ENCODE assay signal across 8 cellular contexts in genomic region chr1:1115136-1115829, GRCh38. TPM values are rescaled to one million over a fixed set of nuclear protein-coding genes. Genes with fewer than 3 reads are reported as not detected.
DNase-seq lines count a peak whose midpoint lies in the region; ATAC-seq and TF ChIP-seq lines count a peak whose summit lies in the region.

No MANE protein-coding gene starts in this region.

- peak overlapping the region; percentile 79 for H3K9ac ChIP-seq in adipocyte (ENCODE audit: low read length)

- peaks cover 10% of the 10 kb centered on the region for H3K4me1 Mint-ChIP-seq in T-helper 1 cell treated with Interleukin-12 subunit alpha and Interleukin-12 subunit beta and Interleukin-4 antibody, amounts not matched to agents 30 μg/mL and 1 μg/mL, for 36 hours (ENCODE audit: low read depth)

- H3K27ac ChIP-seq in layer of hippocampus (ENCODE audit: low read depth, low read length), result peak overlapping the region; percentile 84
- peak overlapping the region; percentile 68 for H3K27ac ChIP-seq in suprapubic skin

- WGBS in suprapubic skin, result 3% methylated on average over 34 of the region's 45 CpGs

- H3K27me3 ChIP-seq in adipocyte (replicated peaks; ENCODE audit: control insufficient read depth, insufficient read depth, low read length) (peaks cover 24% of the 10 kb centered on the region), layer of hippocampus (ENCODE audit: control insufficient read depth, insufficient read depth, low read length) (no peaks in the 10 kb centered on the region), suprapubic skin (peaks cover 6% of the 10 kb centered on the region)

- TF ChIP-seq EP300 in suprapubic skin (IDR thresholded peaks at IDR 0.05), result no peak

- H3K9me3 ChIP-seq in adipocyte (ENCODE audit: control insufficient read depth, low read length) (no peaks in the 10 kb centered on the region), suprapubic skin (no peaks in the 10 kb centered on the region)

- peak overlapping the region; percentile 79 for H3K4me3 ChIP-seq in adipocyte (ENCODE audit: low read length)
- peak overlapping the region; percentile 92 for H3K4me3 ChIP-seq in suprapubic skin

- H3K4me1 ChIP-seq in adipocyte (ENCODE audit: control insufficient read depth, insufficient read depth, low read length) (peaks cover 3% of the 10 kb centered on the region), suprapubic skin (peaks cover 18% of the 10 kb centered on the region)

- no peak for TF ChIP-seq POLR2A in suprapubic skin (IDR thresholded peaks at IDR 0.05)

- H3K36me3 ChIP-seq in adipocyte (ENCODE audit: control insufficient read depth, insufficient read depth, low read length, severe bottlenecking) (no peaks in the 10 kb centered on the region), suprapubic skin (no peaks in the 10 kb centered on the region)

- peak overlapping the region; percentile 47 for H3K27ac Mint-ChIP-seq in T-helper 1 cell treated with Interleukin-12 subunit alpha and Interleukin-12 subunit beta and Interleukin-4 antibody, amounts not matched to agents 30 μg/mL and 1 μg/mL, for 36 hours

- TF ChIP-seq CTCF in suprapubic skin (IDR thresholded peaks at IDR 0.05), result no peak

- H3K4me3 Mint-ChIP-seq in T-helper 1 cell treated with Interleukin-12 subunit alpha and Interleukin-12 subunit beta and Interleukin-4 antibody, amounts not matched to agents 30 μg/mL and 1 μg/mL, for 36 hours, result peak overlapping the region; percentile 81

- ATAC-seq in HG03520 (IDR thresholded peaks at IDR 0.05; ENCODE audit: unreplicated experiment), result no peak

- DNase-seq in T-helper 1 cell, result no peak
- DNase-seq in adipocyte (ENCODE audit: low read depth), result peak; percentile 45
- peak in 1 of 2 donors; percentile 62 for DNase-seq in suprapubic skin (ENCODE audit: low spot score in 2 of 2)
- no peak for DNase-seq in HT-29 (ENCODE audit: low spot score)
- no peak for DNase-seq in NCI-H187 treated with DMSO at 0.1 percent for 48 hours (lab: John Stamatoyannopoulos, UW)

- H3K9me3 Mint-ChIP-seq in T-helper 1 cell treated with Interleukin-12 subunit alpha and Interleukin-12 subunit beta and Interleukin-4 antibody, amounts not matched to agents 30 μg/mL and 1 μg/mL, for 36 hours, result peaks cover 15% of the 10 kb centered on the region

- H3K36me3 Mint-ChIP-seq in T-helper 1 cell treated with Interleukin-12 subunit alpha and Interleukin-12 subunit beta and Interleukin-4 antibody, amounts not matched to agents 30 μg/mL and 1 μg/mL, for 36 hours (ENCODE audit: low read depth), result peaks cover 16% of the 10 kb centered on the region

- H3K27me3 Mint-ChIP-seq in T-helper 1 cell treated with Interleukin-12 subunit alpha and Interleukin-12 subunit beta and Interleukin-4 antibody, amounts not matched to agents 30 μg/mL and 1 μg/mL, for 36 hours (ENCODE audit: low read depth), result peaks cover 8% of the 10 kb centered on the region

RNA-seq across cellular contexts. Expression of gene C1orf159, which starts 0.6 kb away (rescaled TPM):
- total RNA-seq in suprapubic skin, result 10 to 100 TPM; 12.8 to 48.4 (median 19.7) TPM
- 61.4 and 67.6 TPM in 2 replicates for total RNA-seq in HT-29 (2014; rRNA removed; shearing (Covaris generic))

RNA-seq across cellular contexts. Expression of gene RNF223, which starts 41.2 kb away (rescaled TPM):
- 1 to 10 TPM; 1.8 to 4.9 (median 4.8) TPM for total RNA-seq in suprapubic skin
- 16.2 and 16.5 TPM in 2 replicates for total RNA-seq in HT-29 (2014; rRNA removed; shearing (Covaris generic))

RNA-seq across cellular contexts. Expression of gene TTLL10, which starts 58.4 kb away (rescaled TPM):
- total RNA-seq in suprapubic skin, result not detected
- total RNA-seq in HT-29 (2014; rRNA removed; shearing (Covaris generic)), result 5.8 and 6.6 TPM in 2 replicates
